8 cellular contexts compared by ENCODE assay signal in the genomic region with DNA sequence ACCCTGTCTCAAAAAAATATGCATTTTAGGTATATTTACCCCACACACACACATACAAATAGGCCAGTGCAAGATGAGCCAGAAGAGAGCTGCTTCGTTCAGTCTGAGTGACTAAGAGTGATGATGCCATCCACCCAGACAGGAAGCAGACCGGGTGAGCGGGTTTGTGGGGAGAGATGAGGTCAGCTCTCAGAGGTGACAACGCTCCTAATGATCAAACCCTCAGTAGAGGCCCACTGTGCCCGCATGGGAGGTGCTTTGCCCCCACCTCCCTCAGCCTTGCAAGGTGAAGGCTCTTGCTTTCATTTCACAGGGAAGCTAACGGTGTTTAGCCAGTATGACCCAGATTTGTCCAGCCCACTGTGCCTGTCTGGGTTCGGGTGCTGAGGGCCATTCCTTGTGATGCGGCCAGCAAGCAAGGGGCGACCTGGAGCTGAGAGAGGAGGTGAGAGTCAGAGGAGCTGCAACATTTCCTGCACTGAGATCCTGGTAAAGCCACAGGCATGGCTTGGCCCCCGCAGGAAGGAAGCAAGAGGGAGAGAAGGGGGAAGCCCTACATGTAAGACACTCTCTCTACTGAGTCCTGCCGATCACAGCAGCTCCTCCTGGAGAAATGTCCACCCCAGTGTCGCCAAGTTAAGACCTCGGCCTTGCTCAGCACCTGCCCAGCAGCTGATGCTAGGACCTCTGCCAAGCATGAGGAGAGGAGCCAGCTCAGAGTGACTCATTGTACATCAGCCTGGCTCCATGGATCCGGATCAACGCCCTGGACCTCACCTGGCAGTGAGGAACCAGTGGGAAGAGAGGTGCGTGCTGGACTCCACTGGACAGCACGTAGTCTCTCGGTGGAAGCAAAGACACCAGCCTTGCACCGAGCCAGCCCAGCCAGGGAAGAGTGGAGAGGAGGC. TPM values are rescaled to one million over a fixed set of nuclear protein-coding genes. Genes with fewer than 3 reads are reported as not detected.
A peak's percentile ranks its signal among the peaks of the same experiment; 100 is the strongest.
DNase-seq lines count a peak whose midpoint lies in the region; ATAC-seq and TF ChIP-seq lines count a peak whose summit lies in the region.

No MANE protein-coding gene starts in this region.

- no peaks in the 10 kb centered on the region for H3K36me3 ChIP-seq in OCI-LY3 (replicated peaks; ENCODE audit: low read depth, low read length)
- no peaks in the 10 kb centered on the region for H3K36me3 ChIP-seq in skeletal muscle tissue (ENCODE audit: control insufficient read depth in 3 of 3, insufficient read depth in 3 of 3, low read length in 3 of 3)

- H3K27ac ChIP-seq in OCI-LY3 (ENCODE audit: low read length) (no peak overlapping the region), skeletal muscle tissue (ENCODE audit: low read depth, low read length) (peak overlapping the region; percentile 80)

- peak overlapping the region; percentile 51; the same call in 1 of the 2 replicates for H3K9ac ChIP-seq in OCI-LY3 (ENCODE audit: low read length)
- H3K9ac ChIP-seq in skeletal muscle tissue (ENCODE audit: low read depth in 1 of 3, low read length in 3 of 3): peak overlapping the region in 2 of 3 donors; percentile 12 to 66

- peak overlapping the region; percentile 81 for H3K4me2 ChIP-seq in OCI-LY3 (ENCODE audit: low read length)

- no peaks in the 10 kb centered on the region for H3K79me2 ChIP-seq in OCI-LY3 (ENCODE audit: low read length)

- ATAC-seq in GM18868 (IDR thresholded peaks at IDR 0.05; ENCODE audit: unreplicated experiment) (peak; percentile 99), HG03045 (IDR thresholded peaks at IDR 0.05; ENCODE audit: unreplicated experiment) (peak; percentile 91)

- H3K9me3 ChIP-seq in OCI-LY3 (ENCODE audit: insufficient read depth, low read length) (no peaks in the 10 kb centered on the region), skeletal muscle tissue (ENCODE audit: control insufficient read depth in 3 of 3, low read length in 3 of 3) (no peaks in the 10 kb centered on the region)

- H2AFZ ChIP-seq in OCI-LY3 (ENCODE audit: low read depth, low read length): peak overlapping the region; percentile 90

- H3K4me3 ChIP-seq in OCI-LY3 (ENCODE audit: low read length): peak overlapping the region; percentile 67
- H3K4me3 ChIP-seq in fibroblast of the aortic adventitia (ENCODE audit: low read depth, low read length): no peak overlapping the region
- H3K4me3 ChIP-seq in skeletal muscle tissue (ENCODE audit: low read length in 3 of 3): peak overlapping the region; percentile 27 to 45 (median 41)

- H4K20me1 ChIP-seq in OCI-LY3 (ENCODE audit: insufficient read depth, low read length): no peaks in the 10 kb centered on the region

- TF ChIP-seq CTCF in OCI-LY3 (IDR thresholded peaks at IDR 0.05; ENCODE audit: low read depth, low read length) (no peak), fibroblast of the aortic adventitia (IDR thresholded peaks at IDR 0.05; ENCODE audit: insufficient read depth, low read length) (no peak)

- peak; percentile 79 for DNase-seq in activated T-cell treated with anti-CD3 and anti-CD28 coated beads for 48 hours (ENCODE audit: low read depth)
- DNase-seq in fibroblast of the aortic adventitia (ENCODE audit: low read depth): peak; percentile 43
- DNase-seq in epidermal melanocyte (ENCODE audit: insufficient read length, low spot score): no peak
- no peak for DNase-seq in NCI-H345 (lab: John Stamatoyannopoulos, UW)

- peaks cover 22% of the 10 kb centered on the region for H3K4me1 ChIP-seq in OCI-LY3 (ENCODE audit: low read length)
- H3K4me1 ChIP-seq in skeletal muscle tissue (ENCODE audit: control insufficient read depth in 3 of 3, insufficient read depth in 3 of 3, low read length in 3 of 3): peaks cover 19 to 23% (median 22%) of the 10 kb centered on the region in 3 donors

- H3K27me3 ChIP-seq in OCI-LY3 (ENCODE audit: low read depth, low read length): no peaks in the 10 kb centered on the region
- H3K27me3 ChIP-seq in skeletal muscle tissue (ENCODE audit: control insufficient read depth in 3 of 3, insufficient read depth in 3 of 3, low read length in 3 of 3): no peaks in the 10 kb centered on the region

RNA-seq across cellular contexts. Expression of a gene that starts 37.0 kb away (rescaled TPM):
- total RNA-seq in fibroblast of the aortic adventitia (ENCODE audit: low replicate concordance): 49.5 and 176 TPM in 2 replicates
- total RNA-seq in skeletal muscle tissue: 39.7 TPM

RNA-seq across cellular contexts. Expression of a gene that starts 50.4 kb away (rescaled TPM):
- 45.6 and 49.8 TPM in 2 replicates for total RNA-seq in fibroblast of the aortic adventitia (ENCODE audit: low replicate concordance)
- total RNA-seq in skeletal muscle tissue: 74.1 TPM

RNA-seq across cellular contexts. Expression of a gene that starts 55.8 kb away (rescaled TPM):
- total RNA-seq in fibroblast of the aortic adventitia (ENCODE audit: low replicate concordance): 56.8 and 69.0 TPM in 2 replicates
- total RNA-seq in skeletal muscle tissue: 54.3 TPM

Comparison
In these comparisons a context has a peak if more than half of its experiments do, and no peak if none do; other contexts are left out.
1. DNase-seq: peak in activated T-cell treated with anti-CD3 and anti-CD28 coated beads for 48 hours (single experiment) and fibroblast of the aortic adventitia (single experiment); none in epidermal melanocyte (single experiment) and NCI-H345 (single experiment).